In genomic region chr2:240733803-240734495, GRCh38 we compare ENCODE assay signal across 12 cellular contexts. TPM values are rescaled to one million over a fixed set of nuclear protein-coding genes. Genes with fewer than 3 reads are reported as not detected.
DNase-seq lines count a peak whose midpoint lies in the region; ATAC-seq and TF ChIP-seq lines count a peak whose summit lies in the region.
"Had no signal": no experiment of that assay in that cellular context is flagged by ENCODE, and none has a peak within 500 bp of the region (broad histone marks: within the 10 kb centered on the region; RNA-seq: fewer than 3 reads in every experiment).

No MANE protein-coding gene starts in this region.

- DNase-seq in activated CD8-positive, alpha-beta memory T cell treated with anti-CD3 and anti-CD28 coated beads, Interleukin-2, amount 50 U/mL, for 4 hours, result peak; percentile 26
- DNase-seq in activated CD8-positive, alpha-beta memory T cell treated with anti-CD3 and anti-CD28 coated beads, Interleukin-2, amount 10 ng/mL, durations not matched to agents 7 days and 5 days, result no peak
- DNase-seq in MM.1S (no peak), neural progenitor cell (ENCODE audit: low spot score) (peak; percentile 27), EL (no peak), NCI-H2171 treated with DMSO at 0.1 percent for 48 hours (lab: John Stamatoyannopoulos, UW) (no peak)
- DNase-seq in activated naive CD8-positive, alpha-beta T cell treated with anti-CD3 and anti-CD28 coated beads for 36 hours, result no peak
- DNase-seq: central memory CD4-positive, alpha-beta T cell had no signal

- no peak overlapping the region for H3K4me3 Mint-ChIP-seq in activated CD8-positive, alpha-beta memory T cell treated with anti-CD3 and anti-CD28 coated beads, Interleukin-2, amount 10 ng/mL, durations not matched to agents 7 days and 5 days
- no peak overlapping the region for H3K4me3 Mint-ChIP-seq in activated T-helper 17 cell treated with anti-CD3 and anti-CD28 coated beads, Interleukin-2, amount 50 U/mL, for 72 hours
- no peak overlapping the region for H3K4me3 Mint-ChIP-seq in neural progenitor cell
- no peak overlapping the region for H3K4me3 Mint-ChIP-seq in activated naive CD8-positive, alpha-beta T cell treated with anti-CD3 and anti-CD28 coated beads for 36 hours

- no peaks in the 10 kb centered on the region for H3K9me2 ChIP-seq in MM.1S (replicated peaks; ENCODE audit: insufficient read depth, low read length)

- no peaks in the 10 kb centered on the region for H3K9me3 Mint-ChIP-seq in activated CD8-positive, alpha-beta memory T cell treated with anti-CD3 and anti-CD28 coated beads, Interleukin-2, amount 10 ng/mL, durations not matched to agents 7 days and 5 days (ENCODE audit: low read depth)
- H3K9me3 Mint-ChIP-seq in activated T-helper 17 cell treated with anti-CD3 and anti-CD28 coated beads, Interleukin-2, amount 50 U/mL, for 72 hours, result no peaks in the 10 kb centered on the region
- no peaks in the 10 kb centered on the region for H3K9me3 Mint-ChIP-seq in neural progenitor cell
- H3K9me3 Mint-ChIP-seq in activated naive CD8-positive, alpha-beta T cell treated with anti-CD3 and anti-CD28 coated beads for 36 hours, result no peaks in the 10 kb centered on the region

- CTCF ChIA-PET in activated CD8-positive, alpha-beta memory T cell treated with anti-CD3 and anti-CD28 coated beads, Interleukin-2, amount 10 ng/mL, durations not matched to agents 7 days and 5 days (lab: Charles Lee), result no interaction called here

- no peak overlapping the region for H3K27ac Mint-ChIP-seq in activated CD8-positive, alpha-beta memory T cell treated with anti-CD3 and anti-CD28 coated beads, Interleukin-2, amount 10 ng/mL, durations not matched to agents 7 days and 5 days
- H3K27ac Mint-ChIP-seq in activated T-helper 17 cell treated with anti-CD3 and anti-CD28 coated beads, Interleukin-2, amount 50 U/mL, for 72 hours, result no peak overlapping the region
- no peak overlapping the region for H3K27ac Mint-ChIP-seq in neural progenitor cell
- no peak overlapping the region for H3K27ac Mint-ChIP-seq in activated naive CD8-positive, alpha-beta T cell treated with anti-CD3 and anti-CD28 coated beads for 36 hours

- H3K27me3 Mint-ChIP-seq in activated CD8-positive, alpha-beta memory T cell treated with anti-CD3 and anti-CD28 coated beads, Interleukin-2, amount 10 ng/mL, durations not matched to agents 7 days and 5 days, result no peaks in the 10 kb centered on the region
- H3K27me3 Mint-ChIP-seq in activated T-helper 17 cell treated with anti-CD3 and anti-CD28 coated beads, Interleukin-2, amount 50 U/mL, for 72 hours, result peaks cover 4% of the 10 kb centered on the region
- H3K27me3 Mint-ChIP-seq in neural progenitor cell (ENCODE audit: insufficient read depth, low read depth), result peaks cover 6% of the 10 kb centered on the region
- H3K27me3 Mint-ChIP-seq in activated naive CD8-positive, alpha-beta T cell treated with anti-CD3 and anti-CD28 coated beads for 36 hours, result no peaks in the 10 kb centered on the region

- H3K79me2 ChIP-seq in MM.1S (ENCODE audit: low read length) (no peaks in the 10 kb centered on the region), neural progenitor cell (ENCODE audit: low read depth) (no peaks in the 10 kb centered on the region)

- H3K4me1 ChIP-seq in MM.1S (ENCODE audit: low read length) (no peaks in the 10 kb centered on the region), neural progenitor cell (no peaks in the 10 kb centered on the region)

- no peak overlapping the region for H3K4me2 ChIP-seq in MM.1S (ENCODE audit: low read depth, low read length)
- no peak overlapping the region for H3K4me2 ChIP-seq in neural progenitor cell

- H3K27ac ChIP-seq in MM.1S (ENCODE audit: low read length) (no peak overlapping the region), neural progenitor cell (no peak overlapping the region)

- H3K36me3 Mint-ChIP-seq in activated CD8-positive, alpha-beta memory T cell treated with anti-CD3 and anti-CD28 coated beads, Interleukin-2, amount 10 ng/mL, durations not matched to agents 7 days and 5 days, result no peaks in the 10 kb centered on the region
- H3K36me3 Mint-ChIP-seq in activated T-helper 17 cell treated with anti-CD3 and anti-CD28 coated beads, Interleukin-2, amount 50 U/mL, for 72 hours (ENCODE audit: low read depth), result no peaks in the 10 kb centered on the region
- H3K36me3 Mint-ChIP-seq in neural progenitor cell, result peaks cover under 1% of the 10 kb centered on the region
- no peaks in the 10 kb centered on the region for H3K36me3 Mint-ChIP-seq in activated naive CD8-positive, alpha-beta T cell treated with anti-CD3 and anti-CD28 coated beads for 36 hours

- no peak overlapping the region for H3K9ac ChIP-seq in MM.1S (ENCODE audit: low read length)
- H3K9ac ChIP-seq in neural progenitor cell, result no peak overlapping the region

- TF ChIP-seq CTCF in MM.1S (IDR thresholded peaks at IDR 0.05; ENCODE audit: low read length) (0 out of 2 replicates have a peak, but pooled peaks have one; percentile 14), neural progenitor cell (IDR thresholded peaks at IDR 0.05) (peak; percentile 22)

- H3K27me3 ChIP-seq in MM.1S (replicated peaks; ENCODE audit: insufficient read depth, low read length) (peaks cover 76% of the 10 kb centered on the region), neural progenitor cell (no peaks in the 10 kb centered on the region)

- H3K36me3 ChIP-seq in MM.1S (replicated peaks; ENCODE audit: insufficient read depth, low read length) (no peaks in the 10 kb centered on the region), neural progenitor cell (no peaks in the 10 kb centered on the region)

- no peaks in the 10 kb centered on the region for H3K4me1 Mint-ChIP-seq in activated CD8-positive, alpha-beta memory T cell treated with anti-CD3 and anti-CD28 coated beads, Interleukin-2, amount 10 ng/mL, durations not matched to agents 7 days and 5 days
- peaks cover under 1% of the 10 kb centered on the region for H3K4me1 Mint-ChIP-seq in activated T-helper 17 cell treated with anti-CD3 and anti-CD28 coated beads, Interleukin-2, amount 50 U/mL, for 72 hours
- H3K4me1 Mint-ChIP-seq in neural progenitor cell, result peaks cover 3% of the 10 kb centered on the region
- peaks cover 3% of the 10 kb centered on the region for H3K4me1 Mint-ChIP-seq in activated naive CD8-positive, alpha-beta T cell treated with anti-CD3 and anti-CD28 coated beads for 36 hours

- H4K20me1 ChIP-seq in MM.1S (ENCODE audit: insufficient read depth, low read length), result no peaks in the 10 kb centered on the region
- H4K20me1 ChIP-seq in neural progenitor cell (ENCODE audit: low read depth), result no peaks in the 10 kb centered on the region

- H3K9me3 ChIP-seq in MM.1S (replicated peaks; ENCODE audit: insufficient read depth, low read length), result no peaks in the 10 kb centered on the region
- no peaks in the 10 kb centered on the region for H3K9me3 ChIP-seq in neural progenitor cell (ENCODE audit: low read depth)

- no peak for ATAC-seq in activated CD8-positive, alpha-beta memory T cell treated with anti-CD3 and anti-CD28 coated beads, Interleukin-2, amount 10 ng/mL, durations not matched to agents 7 days and 5 days
- peak; percentile 29 for ATAC-seq in activated T-helper 17 cell treated with anti-CD3 and anti-CD28 coated beads, Interleukin-2, amount 50 U/mL, for 72 hours (replicated peaks)

- no peak overlapping the region for H3K4me3 ChIP-seq in MM.1S (ENCODE audit: low read length)
- no peak overlapping the region for H3K4me3 ChIP-seq in neural progenitor cell

- no peaks in the 10 kb centered on the region for H3F3A ChIP-seq in MM.1S (ENCODE audit: insufficient read depth, low read length)
- no peaks in the 10 kb centered on the region for H3F3A ChIP-seq in neural progenitor cell (ENCODE audit: low read depth)

- no peak overlapping the region for H2AFZ ChIP-seq in MM.1S (ENCODE audit: low read length)
- H2AFZ ChIP-seq in neural progenitor cell (replicated peaks), result no peak overlapping the region

RNA-seq across cellular contexts. Expression of gene AQP12A, which starts 42.3 kb away (rescaled TPM):
- total RNA-seq in activated CD8-positive, alpha-beta memory T cell treated with anti-CD3 and anti-CD28 coated beads, Interleukin-2, amount 10 ng/mL, durations not matched to agents 7 days and 5 days, result not detected
- not detected for total RNA-seq in activated T-helper 17 cell treated with anti-CD3 and anti-CD28 coated beads, Interleukin-2, amount 50 U/mL, for 72 hours
- total RNA-seq in neural progenitor cell (ENCODE audit: low replicate concordance), result not detected in 2 replicates
- total RNA-seq in activated naive CD8-positive, alpha-beta T cell treated with anti-CD3 and anti-CD28 coated beads for 36 hours, result not detected
- total RNA-seq: lung microvascular endothelial cell, M059J, skeletal muscle tissue had no signal

RNA-seq across cellular contexts. Expression of gene AQP12B, which starts 51.3 kb away (rescaled TPM):
- not detected for total RNA-seq in activated CD8-positive, alpha-beta memory T cell treated with anti-CD3 and anti-CD28 coated beads, Interleukin-2, amount 10 ng/mL, durations not matched to agents 7 days and 5 days
- total RNA-seq in activated T-helper 17 cell treated with anti-CD3 and anti-CD28 coated beads, Interleukin-2, amount 50 U/mL, for 72 hours, result not detected
- total RNA-seq in neural progenitor cell (ENCODE audit: low replicate concordance), result not detected in 2 replicates
- not detected for total RNA-seq in activated naive CD8-positive, alpha-beta T cell treated with anti-CD3 and anti-CD28 coated beads for 36 hours
- total RNA-seq: lung microvascular endothelial cell, M059J, skeletal muscle tissue had no signal

Comparison
In these comparisons a context has a peak if more than half of its experiments do, and no peak if none do; other contexts are left out.
1. DNase-seq: peak in activated CD8-positive, alpha-beta memory T cell treated with anti-CD3 and anti-CD28 coated beads, Interleukin-2, amount 50 U/mL, for 4 hours (single experiment) and neural progenitor cell (single experiment); none in activated CD8-positive, alpha-beta memory T cell treated with anti-CD3 and anti-CD28 coated beads, Interleukin-2, amount 10 ng/mL, durations not matched to agents 7 days and 5 days (single experiment), MM.1S (single experiment), activated naive CD8-positive, alpha-beta T cell treated with anti-CD3 and anti-CD28 coated beads for 36 hours (single experiment), EL (single experiment) and NCI-H2171 treated with DMSO at 0.1 percent for 48 hours (single experiment).